Comparison of ENCODE assay signal across 2 cellular contexts in the genomic region with DNA sequence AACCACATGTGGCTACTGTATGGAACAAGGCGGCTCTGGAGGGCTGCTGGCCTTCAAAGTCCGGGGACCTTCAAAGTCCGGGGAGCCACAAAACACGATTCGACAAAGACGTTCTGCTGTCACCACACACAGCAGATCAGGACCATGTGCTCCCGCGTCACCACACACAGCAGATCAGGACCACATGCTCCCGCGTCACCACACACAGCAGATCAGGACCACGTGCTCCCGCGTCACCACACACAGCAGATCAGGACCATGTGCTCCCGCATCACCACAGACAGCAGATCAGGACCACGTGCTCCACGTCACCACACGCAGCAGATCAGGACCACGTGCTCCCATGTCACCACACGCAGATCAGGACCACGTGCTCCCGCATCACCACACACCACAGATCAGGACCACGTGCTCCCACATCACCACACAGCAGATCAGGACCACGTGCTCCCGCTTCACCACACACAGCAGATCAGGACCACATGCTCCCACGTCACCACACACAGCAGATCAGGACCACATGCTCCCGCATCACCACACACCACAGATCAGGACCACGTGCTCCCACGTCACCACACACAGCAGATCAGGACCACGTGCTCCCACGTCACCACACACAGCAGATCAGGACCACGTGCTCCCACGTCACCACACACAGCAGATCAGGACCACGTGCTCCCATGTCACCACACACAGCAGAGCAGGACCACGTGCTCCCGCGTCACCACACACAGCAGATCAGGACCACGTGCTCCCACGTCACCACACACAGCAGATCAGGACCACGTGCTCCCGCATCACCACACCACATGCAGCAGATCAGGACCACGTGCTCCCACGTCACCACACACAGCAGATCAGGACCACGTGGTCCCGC.
TF ChIP-seq lines count a peak whose summit lies in the region.
"Not testable (repeated sequence)": the region's sequence is repeated elsewhere in the genome, so short reads cannot be mapped to it uniquely, and the experiment has no call there.

No MANE protein-coding gene starts in this region.

TF ChIP-seq in Ishikawa, 13 proteins besides CTCF, POLR2A, EP300 and RAD21:
- TF ChIP-seq, protein P1, sequence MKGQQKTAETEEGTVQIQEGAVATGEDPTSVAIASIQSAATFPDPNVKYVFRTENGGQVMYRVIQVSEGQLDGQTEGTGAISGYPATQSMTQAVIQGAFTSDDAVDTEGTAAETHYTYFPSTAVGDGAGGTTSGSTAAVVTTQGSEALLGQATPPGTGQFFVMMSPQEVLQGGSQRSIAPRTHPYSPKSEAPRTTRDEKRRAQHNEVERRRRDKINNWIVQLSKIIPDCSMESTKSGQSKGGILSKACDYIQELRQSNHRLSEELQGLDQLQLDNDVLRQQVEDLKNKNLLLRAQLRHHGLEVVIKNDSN (IDR thresholded peaks at IDR 0.05) = 0 out of 2 replicates have a peak, but pooled peaks have one; percentile 15
- TF ChIP-seq, protein P2, sequence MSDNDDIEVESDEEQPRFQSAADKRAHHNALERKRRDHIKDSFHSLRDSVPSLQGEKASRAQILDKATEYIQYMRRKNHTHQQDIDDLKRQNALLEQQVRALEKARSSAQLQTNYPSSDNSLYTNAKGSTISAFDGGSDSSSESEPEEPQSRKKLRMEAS (IDR thresholded peaks at IDR 0.05) = peak; percentile 55

TF ChIP-seq in K562, 482 proteins besides CTCF, POLR2A, EP300 and RAD21 (continued from another document):
- TF ChIP-seq ZNF431 (CRISPR knock-in tag; IDR thresholded peaks at IDR 0.05) = 0 out of 2 replicates have a peak, but pooled peaks have one; percentile 23
- TF ChIP-seq ZNF232 (CRISPR knock-in tag; IDR thresholded peaks at IDR 0.05) = peak; percentile 75
- TF ChIP-seq, protein P1 (CRISPR knock-in tag; IDR thresholded peaks at IDR 0.05) = peak; percentile 63
- TF ChIP-seq CBX5 (IDR thresholded peaks at IDR 0.05; ENCODE audit: borderline replicate concordance, low read depth) = peak; percentile 27; the same call in 1 of the 2 replicates
- TF ChIP-seq, protein P3, sequence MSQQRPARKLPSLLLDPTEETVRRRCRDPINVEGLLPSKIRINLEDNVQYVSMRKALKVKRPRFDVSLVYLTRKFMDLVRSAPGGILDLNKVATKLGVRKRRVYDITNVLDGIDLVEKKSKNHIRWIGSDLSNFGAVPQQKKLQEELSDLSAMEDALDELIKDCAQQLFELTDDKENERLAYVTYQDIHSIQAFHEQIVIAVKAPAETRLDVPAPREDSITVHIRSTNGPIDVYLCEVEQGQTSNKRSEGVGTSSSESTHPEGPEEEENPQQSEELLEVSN (IDR thresholded peaks at IDR 0.05; ENCODE audit: borderline replicate concordance in 1 of 2, extremely low read depth in 1 of 2, insufficient read depth in 1 of 2, insufficient read length in 1 of 2, low read depth in 1 of 2, low read length in 1 of 2, poor library complexity in 1 of 2, severe bottlenecking in 1 of 2) = peak; percentile 57 to 79
- peak; percentile 34; the same call in 1 of the 2 replicates for TF ChIP-seq CREM (IDR thresholded peaks at IDR 0.05; ENCODE audit: low read depth)
- 0 out of 4 replicates have a peak, but pooled peaks of 1 of the 2 experiments have one; percentile 56 for TF ChIP-seq FOXA3 (CRISPR knock-in tag; conservative IDR thresholded peaks at IDR 0.05 in 1 of 2, IDR thresholded peaks at IDR 0.05 in 1 of 2)
- 0 out of 4 replicates have a peak, but pooled peaks of 1 of the 2 experiments have one; percentile 38 for TF ChIP-seq TEAD1 (CRISPR knock-in tag; IDR thresholded peaks at IDR 0.05)
- 0 out of 2 replicates have a peak, but pooled peaks have one; percentile 8 for TF ChIP-seq MYC (IDR thresholded peaks at IDR 0.05; ENCODE audit: low read depth, low read length)
- not testable (repeated sequence) for TF ChIP-seq MYC (CRISPR knock-in tag; IDR thresholded peaks at IDR 0.05; ENCODE audit: borderline replicate concordance, low read depth)
- TF ChIP-seq, protein P4, sequence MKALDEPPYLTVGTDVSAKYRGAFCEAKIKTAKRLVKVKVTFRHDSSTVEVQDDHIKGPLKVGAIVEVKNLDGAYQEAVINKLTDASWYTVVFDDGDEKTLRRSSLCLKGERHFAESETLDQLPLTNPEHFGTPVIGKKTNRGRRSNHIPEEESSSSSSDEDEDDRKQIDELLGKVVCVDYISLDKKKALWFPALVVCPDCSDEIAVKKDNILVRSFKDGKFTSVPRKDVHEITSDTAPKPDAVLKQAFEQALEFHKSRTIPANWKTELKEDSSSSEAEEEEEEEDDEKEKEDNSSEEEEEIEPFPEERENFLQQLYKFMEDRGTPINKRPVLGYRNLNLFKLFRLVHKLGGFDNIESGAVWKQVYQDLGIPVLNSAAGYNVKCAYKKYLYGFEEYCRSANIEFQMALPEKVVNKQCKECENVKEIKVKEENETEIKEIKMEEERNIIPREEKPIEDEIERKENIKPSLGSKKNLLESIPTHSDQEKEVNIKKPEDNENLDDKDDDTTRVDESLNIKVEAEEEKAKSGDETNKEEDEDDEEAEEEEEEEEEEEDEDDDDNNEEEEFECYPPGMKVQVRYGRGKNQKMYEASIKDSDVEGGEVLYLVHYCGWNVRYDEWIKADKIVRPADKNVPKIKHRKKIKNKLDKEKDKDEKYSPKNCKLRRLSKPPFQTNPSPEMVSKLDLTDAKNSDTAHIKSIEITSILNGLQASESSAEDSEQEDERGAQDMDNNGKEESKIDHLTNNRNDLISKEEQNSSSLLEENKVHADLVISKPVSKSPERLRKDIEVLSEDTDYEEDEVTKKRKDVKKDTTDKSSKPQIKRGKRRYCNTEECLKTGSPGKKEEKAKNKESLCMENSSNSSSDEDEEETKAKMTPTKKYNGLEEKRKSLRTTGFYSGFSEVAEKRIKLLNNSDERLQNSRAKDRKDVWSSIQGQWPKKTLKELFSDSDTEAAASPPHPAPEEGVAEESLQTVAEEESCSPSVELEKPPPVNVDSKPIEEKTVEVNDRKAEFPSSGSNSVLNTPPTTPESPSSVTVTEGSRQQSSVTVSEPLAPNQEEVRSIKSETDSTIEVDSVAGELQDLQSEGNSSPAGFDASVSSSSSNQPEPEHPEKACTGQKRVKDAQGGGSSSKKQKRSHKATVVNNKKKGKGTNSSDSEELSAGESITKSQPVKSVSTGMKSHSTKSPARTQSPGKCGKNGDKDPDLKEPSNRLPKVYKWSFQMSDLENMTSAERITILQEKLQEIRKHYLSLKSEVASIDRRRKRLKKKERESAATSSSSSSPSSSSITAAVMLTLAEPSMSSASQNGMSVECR (CRISPR knock-in tag; IDR thresholded peaks at IDR 0.05) = 0 out of 2 replicates have a peak, but pooled peaks have one; percentile 49
- TF ChIP-seq RNF2 (IDR thresholded peaks at IDR 0.05) = peak; percentile 12; the same call in 1 of the 2 replicates
- peak in 1 of 2 experiments; percentile 95; a peak in 2 of 3 replicates for TF ChIP-seq CBX3 (IDR thresholded peaks at IDR 0.05; ENCODE audit: borderline replicate concordance in 1 of 2, low read length in 2 of 2)
